Comparison of ENCODE assay signal across 1 cellular context in the genomic region with DNA sequence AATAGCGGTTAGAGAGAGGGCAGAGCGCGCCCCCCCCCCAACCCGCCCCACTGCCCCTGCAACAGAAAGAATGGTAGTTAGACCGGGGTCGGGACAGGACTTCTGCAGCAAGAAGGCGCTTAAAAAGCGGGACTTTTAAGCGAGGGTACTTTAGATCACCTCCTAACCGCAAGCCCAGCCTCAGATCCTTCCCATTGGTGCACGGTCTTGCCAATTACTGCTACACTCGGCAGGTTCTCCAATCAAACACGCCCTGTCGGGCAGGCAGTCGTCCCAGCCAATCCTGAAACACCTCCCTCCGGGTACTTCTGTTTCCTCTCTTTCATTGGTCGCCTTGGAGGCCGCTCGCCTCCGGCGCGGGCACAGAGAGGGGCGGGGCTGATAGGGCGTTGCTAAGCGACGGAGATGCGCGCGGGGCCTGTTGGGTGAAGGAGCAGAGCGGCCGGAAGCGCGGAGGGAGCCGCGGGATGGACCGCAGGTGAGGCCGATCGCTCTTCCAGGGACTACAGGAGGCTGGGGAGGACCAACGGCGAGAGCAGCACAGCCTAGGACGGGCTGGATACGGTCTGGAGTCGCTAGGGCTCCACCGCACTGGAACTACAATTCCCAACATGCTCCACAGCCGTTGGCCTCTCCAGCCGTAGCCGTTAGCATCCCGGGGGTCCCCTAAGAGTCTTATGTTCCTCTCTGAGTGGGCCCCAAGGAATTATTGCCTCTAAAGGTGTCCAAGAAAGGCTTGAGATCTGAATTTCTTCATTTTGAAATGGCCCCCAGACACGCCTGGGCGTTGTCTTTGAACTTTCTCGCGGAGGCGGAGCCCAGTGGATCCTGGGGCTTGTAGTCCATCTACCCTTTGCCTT.
TF ChIP-seq lines count a peak whose summit lies in the region.

A gene (plus strand): TSS at position 428 of the 860 bp plus-strand sequence. CDS start 40 bp downstream, at position 468.

TF ChIP-seq in HepG2, 621 proteins besides CTCF, POLR2A, EP300 and RAD21 (continued from another document and continues in another):
- TF ChIP-seq, protein P1, sequence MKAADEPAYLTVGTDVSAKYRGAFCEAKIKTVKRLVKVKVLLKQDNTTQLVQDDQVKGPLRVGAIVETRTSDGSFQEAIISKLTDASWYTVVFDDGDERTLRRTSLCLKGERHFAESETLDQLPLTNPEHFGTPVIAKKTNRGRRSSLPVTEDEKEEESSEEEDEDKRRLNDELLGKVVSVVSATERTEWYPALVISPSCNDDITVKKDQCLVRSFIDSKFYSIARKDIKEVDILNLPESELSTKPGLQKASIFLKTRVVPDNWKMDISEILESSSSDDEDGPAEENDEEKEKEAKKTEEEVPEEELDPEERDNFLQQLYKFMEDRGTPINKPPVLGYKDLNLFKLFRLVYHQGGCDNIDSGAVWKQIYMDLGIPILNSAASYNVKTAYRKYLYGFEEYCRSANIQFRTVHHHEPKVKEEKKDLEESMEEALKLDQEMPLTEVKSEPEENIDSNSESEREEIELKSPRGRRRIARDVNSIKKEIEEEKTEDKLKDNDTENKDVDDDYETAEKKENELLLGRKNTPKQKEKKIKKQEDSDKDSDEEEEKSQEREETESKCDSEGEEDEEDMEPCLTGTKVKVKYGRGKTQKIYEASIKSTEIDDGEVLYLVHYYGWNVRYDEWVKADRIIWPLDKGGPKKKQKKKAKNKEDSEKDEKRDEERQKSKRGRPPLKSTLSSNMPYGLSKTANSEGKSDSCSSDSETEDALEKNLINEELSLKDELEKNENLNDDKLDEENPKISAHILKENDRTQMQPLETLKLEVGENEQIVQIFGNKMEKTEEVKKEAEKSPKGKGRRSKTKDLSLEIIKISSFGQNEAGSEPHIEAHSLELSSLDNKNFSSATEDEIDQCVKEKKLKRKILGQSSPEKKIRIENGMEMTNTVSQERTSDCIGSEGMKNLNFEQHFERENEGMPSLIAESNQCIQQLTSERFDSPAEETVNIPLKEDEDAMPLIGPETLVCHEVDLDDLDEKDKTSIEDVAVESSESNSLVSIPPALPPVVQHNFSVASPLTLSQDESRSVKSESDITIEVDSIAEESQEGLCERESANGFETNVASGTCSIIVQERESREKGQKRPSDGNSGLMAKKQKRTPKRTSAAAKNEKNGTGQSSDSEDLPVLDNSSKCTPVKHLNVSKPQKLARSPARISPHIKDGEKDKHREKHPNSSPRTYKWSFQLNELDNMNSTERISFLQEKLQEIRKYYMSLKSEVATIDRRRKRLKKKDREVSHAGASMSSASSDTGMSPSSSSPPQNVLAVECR (CRISPR knock-in tag; IDR thresholded peaks at IDR 0.05; ENCODE audit: borderline replicate concordance): peak; percentile 94
- TF ChIP-seq SAP130 (CRISPR knock-in tag; IDR thresholded peaks at IDR 0.05; ENCODE audit: low read depth) (peak; percentile 87), POLR2AphosphoS5 (IDR thresholded peaks at IDR 0.05; ENCODE audit: low read depth, low read length) (peak; percentile 54), SMARCE1 (IDR thresholded peaks at IDR 0.05; ENCODE audit: borderline replicate concordance) (no peak), RFX1 (IDR thresholded peaks at IDR 0.05) (peak; percentile 95), KDM5B (CRISPR knock-in tag; IDR thresholded peaks at IDR 0.05; ENCODE audit: borderline replicate concordance) (peak; percentile 45; the same call in 1 of the 2 replicates), ZNF746 (CRISPR knock-in tag; IDR thresholded peaks at IDR 0.05) (peak; percentile 57; the same call in 1 of the 2 replicates), NR2F2 (IDR thresholded peaks at IDR 0.05; ENCODE audit: borderline replicate concordance, low read depth) (no peak), HMG20B (CRISPR knock-in tag; conservative IDR thresholded peaks at IDR 0.05) (no peak), SP2 (CRISPR knock-in tag; IDR thresholded peaks at IDR 0.05) (peak; percentile 97), RELA (CRISPR knock-in tag; IDR thresholded peaks at IDR 0.05) (no peak), ZNF615 (CRISPR knock-in tag; IDR thresholded peaks at IDR 0.05; ENCODE audit: borderline replicate concordance) (no peak; the same call in 1 of the 2 replicates), KLF13 (CRISPR knock-in tag; IDR thresholded peaks at IDR 0.05) (no peak), ZSCAN30 (CRISPR knock-in tag; IDR thresholded peaks at IDR 0.05) (no peak), ZFY (CRISPR knock-in tag; IDR thresholded peaks at IDR 0.05) (peak; percentile 85), MBNL3 (CRISPR knock-in tag; conservative IDR thresholded peaks at IDR 0.05) (no peak), MAFG (CRISPR knock-in tag; IDR thresholded peaks at IDR 0.05) (no peak), SOX6 (IDR thresholded peaks at IDR 0.05) (no peak), SOX6 (CRISPR knock-in tag; IDR thresholded peaks at IDR 0.05) (no peak), NFE2L1 (CRISPR knock-in tag; IDR thresholded peaks at IDR 0.05; ENCODE audit: borderline replicate concordance) (no peak; the same call in 1 of the 2 replicates), CHD2 (IDR thresholded peaks at IDR 0.05; ENCODE audit: low read depth, low read length) (peak; percentile 75)
- TF ChIP-seq, protein P2, sequence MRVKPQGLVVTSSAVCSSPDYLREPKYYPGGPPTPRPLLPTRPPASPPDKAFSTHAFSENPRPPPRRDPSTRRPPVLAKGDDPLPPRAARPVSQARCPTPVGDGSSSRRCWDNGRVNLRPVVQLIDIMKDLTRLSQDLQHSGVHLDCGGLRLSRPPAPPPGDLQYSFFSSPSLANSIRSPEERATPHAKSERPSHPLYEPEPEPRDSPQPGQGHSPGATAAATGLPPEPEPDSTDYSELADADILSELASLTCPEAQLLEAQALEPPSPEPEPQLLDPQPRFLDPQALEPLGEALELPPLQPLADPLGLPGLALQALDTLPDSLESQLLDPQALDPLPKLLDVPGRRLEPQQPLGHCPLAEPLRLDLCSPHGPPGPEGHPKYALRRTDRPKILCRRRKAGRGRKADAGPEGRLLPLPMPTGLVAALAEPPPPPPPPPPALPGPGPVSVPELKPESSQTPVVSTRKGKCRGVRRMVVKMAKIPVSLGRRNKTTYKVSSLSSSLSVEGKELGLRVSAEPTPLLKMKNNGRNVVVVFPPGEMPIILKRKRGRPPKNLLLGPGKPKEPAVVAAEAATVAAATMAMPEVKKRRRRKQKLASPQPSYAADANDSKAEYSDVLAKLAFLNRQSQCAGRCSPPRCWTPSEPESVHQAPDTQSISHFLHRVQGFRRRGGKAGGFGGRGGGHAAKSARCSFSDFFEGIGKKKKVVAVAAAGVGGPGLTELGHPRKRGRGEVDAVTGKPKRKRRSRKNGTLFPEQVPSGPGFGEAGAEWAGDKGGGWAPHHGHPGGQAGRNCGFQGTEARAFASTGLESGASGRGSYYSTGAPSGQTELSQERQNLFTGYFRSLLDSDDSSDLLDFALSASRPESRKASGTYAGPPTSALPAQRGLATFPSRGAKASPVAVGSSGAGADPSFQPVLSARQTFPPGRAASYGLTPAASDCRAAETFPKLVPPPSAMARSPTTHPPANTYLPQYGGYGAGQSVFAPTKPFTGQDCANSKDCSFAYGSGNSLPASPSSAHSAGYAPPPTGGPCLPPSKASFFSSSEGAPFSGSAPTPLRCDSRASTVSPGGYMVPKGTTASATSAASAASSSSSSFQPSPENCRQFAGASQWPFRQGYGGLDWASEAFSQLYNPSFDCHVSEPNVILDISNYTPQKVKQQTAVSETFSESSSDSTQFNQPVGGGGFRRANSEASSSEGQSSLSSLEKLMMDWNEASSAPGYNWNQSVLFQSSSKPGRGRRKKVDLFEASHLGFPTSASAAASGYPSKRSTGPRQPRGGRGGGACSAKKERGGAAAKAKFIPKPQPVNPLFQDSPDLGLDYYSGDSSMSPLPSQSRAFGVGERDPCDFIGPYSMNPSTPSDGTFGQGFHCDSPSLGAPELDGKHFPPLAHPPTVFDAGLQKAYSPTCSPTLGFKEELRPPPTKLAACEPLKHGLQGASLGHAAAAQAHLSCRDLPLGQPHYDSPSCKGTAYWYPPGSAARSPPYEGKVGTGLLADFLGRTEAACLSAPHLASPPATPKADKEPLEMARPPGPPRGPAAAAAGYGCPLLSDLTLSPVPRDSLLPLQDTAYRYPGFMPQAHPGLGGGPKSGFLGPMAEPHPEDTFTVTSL (CRISPR knock-in tag; IDR thresholded peaks at IDR 0.05; ENCODE audit: borderline replicate concordance): no peak
- TF ChIP-seq, protein P3, sequence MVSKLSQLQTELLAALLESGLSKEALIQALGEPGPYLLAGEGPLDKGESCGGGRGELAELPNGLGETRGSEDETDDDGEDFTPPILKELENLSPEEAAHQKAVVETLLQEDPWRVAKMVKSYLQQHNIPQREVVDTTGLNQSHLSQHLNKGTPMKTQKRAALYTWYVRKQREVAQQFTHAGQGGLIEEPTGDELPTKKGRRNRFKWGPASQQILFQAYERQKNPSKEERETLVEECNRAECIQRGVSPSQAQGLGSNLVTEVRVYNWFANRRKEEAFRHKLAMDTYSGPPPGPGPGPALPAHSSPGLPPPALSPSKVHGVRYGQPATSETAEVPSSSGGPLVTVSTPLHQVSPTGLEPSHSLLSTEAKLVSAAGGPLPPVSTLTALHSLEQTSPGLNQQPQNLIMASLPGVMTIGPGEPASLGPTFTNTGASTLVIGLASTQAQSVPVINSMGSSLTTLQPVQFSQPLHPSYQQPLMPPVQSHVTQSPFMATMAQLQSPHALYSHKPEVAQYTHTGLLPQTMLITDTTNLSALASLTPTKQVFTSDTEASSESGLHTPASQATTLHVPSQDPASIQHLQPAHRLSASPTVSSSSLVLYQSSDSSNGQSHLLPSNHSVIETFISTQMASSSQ (IDR thresholded peaks at IDR 0.05; ENCODE audit: low read depth): no peak
- TF ChIP-seq, protein P3 (CRISPR knock-in tag; IDR thresholded peaks at IDR 0.05; ENCODE audit: borderline replicate concordance): peak; percentile 40; the same call in 1 of the 2 replicates
- TF ChIP-seq, protein P4, sequence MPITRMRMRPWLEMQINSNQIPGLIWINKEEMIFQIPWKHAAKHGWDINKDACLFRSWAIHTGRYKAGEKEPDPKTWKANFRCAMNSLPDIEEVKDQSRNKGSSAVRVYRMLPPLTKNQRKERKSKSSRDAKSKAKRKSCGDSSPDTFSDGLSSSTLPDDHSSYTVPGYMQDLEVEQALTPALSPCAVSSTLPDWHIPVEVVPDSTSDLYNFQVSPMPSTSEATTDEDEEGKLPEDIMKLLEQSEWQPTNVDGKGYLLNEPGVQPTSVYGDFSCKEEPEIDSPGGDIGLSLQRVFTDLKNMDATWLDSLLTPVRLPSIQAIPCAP (CRISPR knock-in tag; IDR thresholded peaks at IDR 0.05; ENCODE audit: low read depth): no peak
- TF ChIP-seq, protein P5, sequence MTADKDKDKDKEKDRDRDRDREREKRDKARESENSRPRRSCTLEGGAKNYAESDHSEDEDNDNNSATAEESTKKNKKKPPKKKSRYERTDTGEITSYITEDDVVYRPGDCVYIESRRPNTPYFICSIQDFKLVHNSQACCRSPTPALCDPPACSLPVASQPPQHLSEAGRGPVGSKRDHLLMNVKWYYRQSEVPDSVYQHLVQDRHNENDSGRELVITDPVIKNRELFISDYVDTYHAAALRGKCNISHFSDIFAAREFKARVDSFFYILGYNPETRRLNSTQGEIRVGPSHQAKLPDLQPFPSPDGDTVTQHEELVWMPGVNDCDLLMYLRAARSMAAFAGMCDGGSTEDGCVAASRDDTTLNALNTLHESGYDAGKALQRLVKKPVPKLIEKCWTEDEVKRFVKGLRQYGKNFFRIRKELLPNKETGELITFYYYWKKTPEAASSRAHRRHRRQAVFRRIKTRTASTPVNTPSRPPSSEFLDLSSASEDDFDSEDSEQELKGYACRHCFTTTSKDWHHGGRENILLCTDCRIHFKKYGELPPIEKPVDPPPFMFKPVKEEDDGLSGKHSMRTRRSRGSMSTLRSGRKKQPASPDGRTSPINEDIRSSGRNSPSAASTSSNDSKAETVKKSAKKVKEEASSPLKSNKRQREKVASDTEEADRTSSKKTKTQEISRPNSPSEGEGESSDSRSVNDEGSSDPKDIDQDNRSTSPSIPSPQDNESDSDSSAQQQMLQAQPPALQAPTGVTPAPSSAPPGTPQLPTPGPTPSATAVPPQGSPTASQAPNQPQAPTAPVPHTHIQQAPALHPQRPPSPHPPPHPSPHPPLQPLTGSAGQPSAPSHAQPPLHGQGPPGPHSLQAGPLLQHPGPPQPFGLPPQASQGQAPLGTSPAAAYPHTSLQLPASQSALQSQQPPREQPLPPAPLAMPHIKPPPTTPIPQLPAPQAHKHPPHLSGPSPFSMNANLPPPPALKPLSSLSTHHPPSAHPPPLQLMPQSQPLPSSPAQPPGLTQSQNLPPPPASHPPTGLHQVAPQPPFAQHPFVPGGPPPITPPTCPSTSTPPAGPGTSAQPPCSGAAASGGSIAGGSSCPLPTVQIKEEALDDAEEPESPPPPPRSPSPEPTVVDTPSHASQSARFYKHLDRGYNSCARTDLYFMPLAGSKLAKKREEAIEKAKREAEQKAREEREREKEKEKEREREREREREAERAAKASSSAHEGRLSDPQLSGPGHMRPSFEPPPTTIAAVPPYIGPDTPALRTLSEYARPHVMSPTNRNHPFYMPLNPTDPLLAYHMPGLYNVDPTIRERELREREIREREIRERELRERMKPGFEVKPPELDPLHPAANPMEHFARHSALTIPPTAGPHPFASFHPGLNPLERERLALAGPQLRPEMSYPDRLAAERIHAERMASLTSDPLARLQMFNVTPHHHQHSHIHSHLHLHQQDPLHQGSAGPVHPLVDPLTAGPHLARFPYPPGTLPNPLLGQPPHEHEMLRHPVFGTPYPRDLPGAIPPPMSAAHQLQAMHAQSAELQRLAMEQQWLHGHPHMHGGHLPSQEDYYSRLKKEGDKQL (CRISPR knock-in tag; IDR thresholded peaks at IDR 0.05; ENCODE audit: low read depth): no peak
- TF ChIP-seq, protein P6, sequence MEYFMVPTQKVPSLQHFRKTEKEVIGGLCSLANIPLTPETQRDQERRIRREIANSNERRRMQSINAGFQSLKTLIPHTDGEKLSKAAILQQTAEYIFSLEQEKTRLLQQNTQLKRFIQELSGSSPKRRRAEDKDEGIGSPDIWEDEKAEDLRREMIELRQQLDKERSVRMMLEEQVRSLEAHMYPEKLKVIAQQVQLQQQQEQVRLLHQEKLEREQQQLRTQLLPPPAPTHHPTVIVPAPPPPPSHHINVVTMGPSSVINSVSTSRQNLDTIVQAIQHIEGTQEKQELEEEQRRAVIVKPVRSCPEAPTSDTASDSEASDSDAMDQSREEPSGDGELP (IDR thresholded peaks at IDR 0.05; ENCODE audit: borderline replicate concordance, low read depth): peak; percentile 16; the same call in 1 of the 2 replicates
- TF ChIP-seq, protein P7, sequence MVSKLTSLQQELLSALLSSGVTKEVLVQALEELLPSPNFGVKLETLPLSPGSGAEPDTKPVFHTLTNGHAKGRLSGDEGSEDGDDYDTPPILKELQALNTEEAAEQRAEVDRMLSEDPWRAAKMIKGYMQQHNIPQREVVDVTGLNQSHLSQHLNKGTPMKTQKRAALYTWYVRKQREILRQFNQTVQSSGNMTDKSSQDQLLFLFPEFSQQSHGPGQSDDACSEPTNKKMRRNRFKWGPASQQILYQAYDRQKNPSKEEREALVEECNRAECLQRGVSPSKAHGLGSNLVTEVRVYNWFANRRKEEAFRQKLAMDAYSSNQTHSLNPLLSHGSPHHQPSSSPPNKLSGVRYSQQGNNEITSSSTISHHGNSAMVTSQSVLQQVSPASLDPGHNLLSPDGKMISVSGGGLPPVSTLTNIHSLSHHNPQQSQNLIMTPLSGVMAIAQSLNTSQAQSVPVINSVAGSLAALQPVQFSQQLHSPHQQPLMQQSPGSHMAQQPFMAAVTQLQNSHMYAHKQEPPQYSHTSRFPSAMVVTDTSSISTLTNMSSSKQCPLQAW (CRISPR knock-in tag; IDR thresholded peaks at IDR 0.05): no peak
